1 cellular context compared by ENCODE assay signal in genomic region chr2:30775833-30776232, GRCh38.
TF ChIP-seq lines count a peak whose summit lies in the region.

No MANE protein-coding gene starts in this region.

TF ChIP-seq in K562, 482 proteins besides CTCF, POLR2A, EP300 and RAD21:
- TF ChIP-seq TFAP4 (CRISPR knock-in tag; IDR thresholded peaks at IDR 0.05; ENCODE audit: borderline replicate concordance), result peak; percentile 80
- TF ChIP-seq, protein P1, sequence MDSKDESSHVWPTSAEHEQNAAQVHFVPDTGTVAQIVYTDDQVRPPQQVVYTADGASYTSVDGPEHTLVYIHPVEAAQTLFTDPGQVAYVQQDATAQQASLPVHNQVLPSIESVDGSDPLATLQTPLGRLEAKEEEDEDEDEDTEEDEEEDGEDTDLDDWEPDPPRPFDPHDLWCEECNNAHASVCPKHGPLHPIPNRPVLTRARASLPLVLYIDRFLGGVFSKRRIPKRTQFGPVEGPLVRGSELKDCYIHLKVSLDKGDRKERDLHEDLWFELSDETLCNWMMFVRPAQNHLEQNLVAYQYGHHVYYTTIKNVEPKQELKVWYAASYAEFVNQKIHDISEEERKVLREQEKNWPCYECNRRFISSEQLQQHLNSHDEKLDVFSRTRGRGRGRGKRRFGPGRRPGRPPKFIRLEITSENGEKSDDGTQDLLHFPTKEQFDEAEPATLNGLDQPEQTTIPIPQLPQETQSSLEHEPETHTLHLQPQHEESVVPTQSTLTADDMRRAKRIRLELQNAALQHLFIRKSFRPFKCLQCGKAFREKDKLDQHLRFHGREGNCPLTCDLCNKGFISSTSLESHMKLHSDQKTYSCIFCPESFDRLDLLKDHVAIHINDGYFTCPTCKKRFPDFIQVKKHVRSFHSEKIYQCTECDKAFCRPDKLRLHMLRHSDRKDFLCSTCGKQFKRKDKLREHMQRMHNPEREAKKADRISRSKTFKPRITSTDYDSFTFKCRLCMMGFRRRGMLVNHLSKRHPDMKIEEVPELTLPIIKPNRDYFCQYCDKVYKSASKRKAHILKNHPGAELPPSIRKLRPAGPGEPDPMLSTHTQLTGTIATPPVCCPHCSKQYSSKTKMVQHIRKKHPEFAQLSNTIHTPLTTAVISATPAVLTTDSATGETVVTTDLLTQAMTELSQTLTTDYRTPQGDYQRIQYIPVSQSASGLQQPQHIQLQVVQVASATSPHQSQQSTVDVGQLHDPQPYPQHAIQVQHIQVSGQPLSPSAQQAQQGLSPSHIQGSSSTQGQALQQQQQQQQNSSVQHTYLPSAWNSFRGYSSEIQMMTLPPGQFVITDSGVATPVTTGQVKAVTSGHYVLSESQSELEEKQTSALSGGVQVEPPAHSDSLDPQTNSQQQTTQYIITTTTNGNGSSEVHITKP (IDR thresholded peaks at IDR 0.05; ENCODE audit: partially characterized antibody), result no peak
